ENCODE assay signal across 1 cellular context in genomic region chr15:98077186-98077585, GRCh38.
TF ChIP-seq lines count a peak whose summit lies in the region.

No MANE protein-coding gene starts in this region.

TF ChIP-seq in WTC11, 78 proteins besides CTCF, POLR2A, EP300 and RAD21 (continued from another document):
- TF ChIP-seq NFATC4 (CRISPR knock-in tag; IDR thresholded peaks at IDR 0.05) (no peak), ZNF121 (CRISPR knock-in tag; IDR thresholded peaks at IDR 0.05) (no peak), TEAD1 (CRISPR knock-in tag; IDR thresholded peaks at IDR 0.05) (no peak), GRHL2 (CRISPR knock-in tag; IDR thresholded peaks at IDR 0.05; ENCODE audit: insufficient replicate concordance, severe bottlenecking) (no peak), E2F5 (CRISPR knock-in tag; IDR thresholded peaks at IDR 0.05) (no peak), IRF1 (CRISPR knock-in tag; IDR thresholded peaks at IDR 0.05) (no peak), CDX4 (CRISPR knock-in tag; IDR thresholded peaks at IDR 0.05; ENCODE audit: borderline replicate concordance) (no peak)
